ENCODE assay signal across 8 cellular contexts in the genomic region with DNA sequence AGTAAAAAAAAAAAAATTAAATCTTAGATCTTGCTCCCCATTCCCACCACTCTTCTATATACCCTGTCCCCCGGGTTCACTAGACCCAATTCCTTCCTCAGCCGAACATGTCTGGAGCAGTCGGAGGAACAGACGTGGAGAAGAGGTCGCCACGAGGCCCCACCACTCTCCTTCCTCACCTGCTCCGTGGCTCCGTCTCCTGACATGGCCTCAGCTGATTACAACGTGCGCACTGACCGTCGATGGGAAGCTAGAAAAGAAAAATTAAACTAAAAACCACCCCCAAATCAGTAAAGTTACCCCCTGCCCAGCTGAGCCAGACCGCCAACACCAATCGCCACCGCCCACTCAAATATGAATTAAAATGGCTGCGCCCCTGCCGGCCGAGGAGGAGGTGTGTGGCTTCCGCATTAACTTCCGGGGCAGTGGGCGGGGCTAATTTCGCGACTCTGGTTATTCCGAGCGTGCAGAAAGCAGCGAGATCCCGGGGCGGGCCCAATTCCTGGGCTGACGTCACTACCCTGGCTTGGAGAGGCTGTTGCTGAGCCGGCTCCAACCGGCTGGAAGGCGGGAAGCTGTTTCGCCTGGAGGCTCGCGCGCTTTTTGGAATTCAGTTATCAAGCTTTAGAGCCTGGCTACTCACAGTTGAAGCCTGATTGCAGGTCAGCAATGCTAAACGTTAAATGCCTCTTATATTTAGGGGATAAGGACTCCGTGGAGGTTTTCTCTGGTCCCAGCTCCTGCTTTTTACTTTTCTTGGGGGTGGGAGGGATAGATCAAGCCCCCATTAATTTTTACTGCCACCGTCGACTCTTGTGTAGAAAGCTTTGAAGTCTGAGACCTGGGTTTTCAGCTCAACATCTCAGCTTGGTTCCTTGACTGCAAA.
DNase-seq lines count a peak whose midpoint lies in the region; ATAC-seq lines count a peak whose summit lies in the region.

A gene (minus strand): TSS at position 361 of the 886 bp plus-strand sequence. CDS start 155 bp downstream, at position 206.

- DNase-seq in AG20443 (ENCODE audit: low spot score) (peak; percentile 99), NCI-H446 treated with DMSO at 0.1 percent for 48 hours (lab: John Stamatoyannopoulos, UW) (peak; percentile 99), cerebellar cortex (ENCODE audit: low spot score) (peak; percentile 99), iris pigment epithelial cell (ENCODE audit: low read depth) (peak; percentile 98)
- DNase-seq in stimulated activated CD4-positive, alpha-beta T cell treated with anti-CD3 and anti-CD28 coated beads, Interleukin-12 subunit alpha, Interleukin-12 subunit beta, amount 100 ng/mL, for 24 hours (ENCODE audit: low read depth in 2 of 2) = peak; percentile 92 to 100

- peak; percentile 93 for ATAC-seq in GM19035 (IDR thresholded peaks at IDR 0.05; ENCODE audit: unreplicated experiment)
- ATAC-seq in HG03354 (IDR thresholded peaks at IDR 0.05; ENCODE audit: poor library complexity, severe bottlenecking, unreplicated experiment) = peak; percentile 93
- peak; percentile 95 to 96 for ATAC-seq in activated CD4-positive, CD25-positive, alpha-beta regulatory T cell treated with anti-CD3 and anti-CD28 coated beads, Interleukin-2, amount 50 U/mL, for 24 hours

Comparison
In these comparisons a context has a peak if more than half of its experiments do, and no peak if none do; other contexts are left out.
1. Peak in every context shown above with its lines: DNase-seq and ATAC-seq.